Comparison of ENCODE assay signal across 23 cellular contexts in genomic region chr5:175663191-175664184, GRCh38. TPM values are rescaled to one million over a fixed set of nuclear protein-coding genes. Genes with fewer than 3 reads are reported as not detected.
A peak's percentile ranks its signal among the peaks of the same experiment; 100 is the strongest.
DNase-seq lines count a peak whose midpoint lies in the region; ATAC-seq and TF ChIP-seq lines count a peak whose summit lies in the region.
"Had no signal": no experiment of that assay in that cellular context is flagged by ENCODE, and none has a peak within 500 bp of the region (broad histone marks: within the 10 kb centered on the region; RNA-seq: fewer than 3 reads in every experiment).

No MANE protein-coding gene starts in this region.

- no peak for TF ChIP-seq POLR2A in suprapubic skin (IDR thresholded peaks at IDR 0.05)

- in situ Hi-C loops in brain microvascular endothelial cell (cut with HindIII; ENCODE audit: low pct_ligation_motif_present, low sequenced_read_pairs): no loop called here

- POLR2A ChIA-PET in activated CD4-positive, alpha-beta memory T cell treated with anti-CD3 and anti-CD28 coated beads for 36 hours (lab: Charles Lee): interaction anchor here (1.0 kb wide), 1 partner anchor 9 kb away, joined by 3 read pairs; no protein-coding TSS in a partner anchor

- intact Hi-C loops in CD14-positive monocyte (cut with micrococcal nuclease): no loop called here
- intact Hi-C loops in left lung (cut with DNase I): no loop called here
- intact Hi-C loops in activated CD4-positive, alpha-beta memory T cell treated with anti-CD3 and anti-CD28 coated beads for 36 hours (cut with micrococcal nuclease): no loop called here

- no peak for TF ChIP-seq CTCF in CD14-positive monocyte (IDR thresholded peaks at IDR 0.05)
- no peak for TF ChIP-seq CTCF in left lung (IDR thresholded peaks at IDR 0.05)
- TF ChIP-seq CTCF in brain microvascular endothelial cell (IDR thresholded peaks at IDR 0.05; ENCODE audit: low read depth, low read length, missing control alignments): no peak
- TF ChIP-seq CTCF in suprapubic skin (IDR thresholded peaks at IDR 0.05): no peak

- H3K9me3 Mint-ChIP-seq in CD14-positive monocyte: no peaks in the 10 kb centered on the region
- H3K9me3 Mint-ChIP-seq in activated naive CD8-positive, alpha-beta T cell treated with anti-CD3 and anti-CD28 coated beads for 36 hours: no peaks in the 10 kb centered on the region
- H3K9me3 Mint-ChIP-seq in activated CD4-positive, alpha-beta memory T cell treated with anti-CD3 and anti-CD28 coated beads for 36 hours: no peaks in the 10 kb centered on the region
- H3K9me3 Mint-ChIP-seq: neural progenitor cell; stimulated activated naive CD8-positive, alpha-beta T cell treated with anti-CD3 and anti-CD28 coated beads, Interleukin-15, Interleukin-2, amounts not matched to agents 100 ng/mL and 50 ng/mL, for 24 hours had no signal

- DNase-seq in CD14-positive monocyte (ENCODE audit: low spot score) (no peak), EL (peak; percentile 8), left lung (peak in 1 of 2 donors; percentile 54), brain microvascular endothelial cell (no peak), suprapubic skin (ENCODE audit: low spot score in 2 of 2) (no peak)
- DNase-seq in activated naive CD8-positive, alpha-beta T cell treated with anti-CD3 and anti-CD28 coated beads for 36 hours: no peak
- no peak for DNase-seq in activated CD4-positive, alpha-beta memory T cell treated with anti-CD3 and anti-CD28 coated beads for 36 hours
- DNase-seq: activated CD8-positive, alpha-beta memory T cell treated with anti-CD3 and anti-CD28 coated beads, Interleukin-2, amount 50 U/mL, for 4 hours; activated effector memory CD4-positive, alpha-beta T cell treated with anti-CD3 and anti-CD28 coated beads, Interleukin-2, amount 50 U/mL, for 16 hours; effector memory CD4-positive, alpha-beta T cell; esophagus squamous epithelium; Kasumi-1; left colon; NCI-H1105 treated with DMSO at 0.1 percent for 48 hours; NCI-H526; stimulated activated CD4-positive, alpha-beta T cell treated with anti-CD3 and anti-CD28 coated beads, Interleukin-2, amount 100 ng/mL, for 48 hours; trophoblast cell had no signal

- H3K4me1 ChIP-seq in left lung (peaks cover 0 to 90% of the 10 kb centered on the region in 2 donors), suprapubic skin (peaks cover 4% of the 10 kb centered on the region)
- H3K4me1 ChIP-seq: neural progenitor cell, prostate gland had no signal

- peaks cover 0 to 3% (median 2%) of the 10 kb centered on the region in 3 donors for H3K27me3 Mint-ChIP-seq in CD14-positive monocyte (ENCODE audit: low read depth in 3 of 3)
- no peaks in the 10 kb centered on the region for H3K27me3 Mint-ChIP-seq in activated naive CD8-positive, alpha-beta T cell treated with anti-CD3 and anti-CD28 coated beads for 36 hours
- H3K27me3 Mint-ChIP-seq in activated CD4-positive, alpha-beta memory T cell treated with anti-CD3 and anti-CD28 coated beads for 36 hours: no peaks in the 10 kb centered on the region
- H3K27me3 Mint-ChIP-seq: stimulated activated naive CD8-positive, alpha-beta T cell treated with anti-CD3 and anti-CD28 coated beads, Interleukin-15, Interleukin-2, amounts not matched to agents 100 ng/mL and 50 ng/mL, for 24 hours had no signal

- 61% methylated on average over 15 of the region's 16 CpGs for WGBS in suprapubic skin

- H3K4me3 ChIP-seq in left lung (no peak overlapping the region), brain microvascular endothelial cell (ENCODE audit: low read depth, low read length) (no peak overlapping the region), suprapubic skin (no peak overlapping the region)
- H3K4me3 ChIP-seq: esophagus squamous epithelium, neural progenitor cell, prostate gland, skin epidermis had no signal

- H3K36me3 ChIP-seq in left lung: no peaks in the 10 kb centered on the region
- no peaks in the 10 kb centered on the region for H3K36me3 ChIP-seq in brain microvascular endothelial cell (replicated peaks)
- H3K36me3 ChIP-seq in suprapubic skin: no peaks in the 10 kb centered on the region
- H3K36me3 ChIP-seq: esophagus squamous epithelium, neural progenitor cell, prostate gland had no signal

- H3K4me1 Mint-ChIP-seq in CD14-positive monocyte: peaks cover 98% of the 10 kb centered on the region
- H3K4me1 Mint-ChIP-seq in activated naive CD8-positive, alpha-beta T cell treated with anti-CD3 and anti-CD28 coated beads for 36 hours: peaks cover 73% of the 10 kb centered on the region
- peaks cover 46% of the 10 kb centered on the region for H3K4me1 Mint-ChIP-seq in activated CD4-positive, alpha-beta memory T cell treated with anti-CD3 and anti-CD28 coated beads for 36 hours (ENCODE audit: low read depth)

- peak; percentile 75 for ATAC-seq in left lung
- ATAC-seq in activated CD4-positive, CD25-positive, alpha-beta regulatory T cell treated with anti-CD3 and anti-CD28 coated beads, Interleukin-2, amount 50 U/mL, for 24 hours: no peak
- ATAC-seq: left colon had no signal

- H3K27ac ChIP-seq in left lung: no peak overlapping the region
- no peak overlapping the region for H3K27ac ChIP-seq in brain microvascular endothelial cell
- no peak overlapping the region for H3K27ac ChIP-seq in suprapubic skin
- H3K27ac ChIP-seq: esophagus squamous epithelium, neural progenitor cell, prostate gland, RWPE1, skin epidermis had no signal

- H3K27me3 ChIP-seq in left lung (peaks cover 12 to 59% of the 10 kb centered on the region in 2 donors), brain microvascular endothelial cell (replicated peaks) (no peaks in the 10 kb centered on the region), suprapubic skin (peaks cover 23% of the 10 kb centered on the region)

- H3K27ac Mint-ChIP-seq in CD14-positive monocyte: peak overlapping the region; percentile 40 to 80 (median 75)
- H3K27ac Mint-ChIP-seq in activated naive CD8-positive, alpha-beta T cell treated with anti-CD3 and anti-CD28 coated beads for 36 hours: peak overlapping the region; percentile 8
- no peak overlapping the region for H3K27ac Mint-ChIP-seq in activated CD4-positive, alpha-beta memory T cell treated with anti-CD3 and anti-CD28 coated beads for 36 hours
- H3K27ac Mint-ChIP-seq: neural progenitor cell; stimulated activated naive CD8-positive, alpha-beta T cell treated with anti-CD3 and anti-CD28 coated beads, Interleukin-15, Interleukin-2, amounts not matched to agents 100 ng/mL and 50 ng/mL, for 24 hours had no signal

- CTCF ChIA-PET in activated CD4-positive, alpha-beta memory T cell treated with anti-CD3 and anti-CD28 coated beads for 36 hours (lab: Charles Lee): interaction anchor here (2.0 to 3.1 kb wide), 2 partner anchors 129 to 130 kb away, joined by 8 to 14 read pairs; no protein-coding TSS in a partner anchor

- TF ChIP-seq EP300 in suprapubic skin (IDR thresholded peaks at IDR 0.05): no peak

- H3K4me3 Mint-ChIP-seq in CD14-positive monocyte: peak overlapping the region in 1 of 2 donors; percentile 63
- no peak overlapping the region for H3K4me3 Mint-ChIP-seq in activated naive CD8-positive, alpha-beta T cell treated with anti-CD3 and anti-CD28 coated beads for 36 hours
- no peak overlapping the region for H3K4me3 Mint-ChIP-seq in activated CD4-positive, alpha-beta memory T cell treated with anti-CD3 and anti-CD28 coated beads for 36 hours
- H3K4me3 Mint-ChIP-seq: neural progenitor cell; stimulated activated naive CD8-positive, alpha-beta T cell treated with anti-CD3 and anti-CD28 coated beads, Interleukin-15, Interleukin-2, amounts not matched to agents 100 ng/mL and 50 ng/mL, for 24 hours had no signal

- H3K36me3 Mint-ChIP-seq in CD14-positive monocyte: peaks cover 58 to 67% of the 10 kb centered on the region in 2 donors
- peaks cover 53% of the 10 kb centered on the region for H3K36me3 Mint-ChIP-seq in activated naive CD8-positive, alpha-beta T cell treated with anti-CD3 and anti-CD28 coated beads for 36 hours
- peaks cover 10% of the 10 kb centered on the region for H3K36me3 Mint-ChIP-seq in activated CD4-positive, alpha-beta memory T cell treated with anti-CD3 and anti-CD28 coated beads for 36 hours
- H3K36me3 Mint-ChIP-seq: neural progenitor cell had no signal

- H3K9me3 ChIP-seq in left lung (no peaks in the 10 kb centered on the region), suprapubic skin (no peaks in the 10 kb centered on the region)
- H3K9me3 ChIP-seq: esophagus squamous epithelium, prostate gland had no signal

RNA-seq across cellular contexts. Expression of gene HRH2, which starts 5.6 kb away (rescaled TPM):
- 10 to 100 TPM; 10.6 to 25.5 TPM for polyA plus RNA-seq in CD14-positive monocyte
- 10 to 100 TPM; 40.2 to 41.2 TPM for total RNA-seq in activated naive CD8-positive, alpha-beta T cell treated with anti-CD3 and anti-CD28 coated beads for 36 hours
- total RNA-seq in left lung (10 to 100 TPM in 1 of 2 donors, 1 to 10 TPM in 1; 4.1 to 22.0 TPM), suprapubic skin (1 to 10 TPM in 2 of 4 donors, under 1 TPM in 2; 0.81 to 1.4 (median 1.0) TPM)
- 10 to 100 TPM; 11.6 to 11.8 TPM for total RNA-seq in activated CD4-positive, alpha-beta memory T cell treated with anti-CD3 and anti-CD28 coated beads for 36 hours
